ENCODE assay signal across 15 cellular contexts in the genomic region with DNA sequence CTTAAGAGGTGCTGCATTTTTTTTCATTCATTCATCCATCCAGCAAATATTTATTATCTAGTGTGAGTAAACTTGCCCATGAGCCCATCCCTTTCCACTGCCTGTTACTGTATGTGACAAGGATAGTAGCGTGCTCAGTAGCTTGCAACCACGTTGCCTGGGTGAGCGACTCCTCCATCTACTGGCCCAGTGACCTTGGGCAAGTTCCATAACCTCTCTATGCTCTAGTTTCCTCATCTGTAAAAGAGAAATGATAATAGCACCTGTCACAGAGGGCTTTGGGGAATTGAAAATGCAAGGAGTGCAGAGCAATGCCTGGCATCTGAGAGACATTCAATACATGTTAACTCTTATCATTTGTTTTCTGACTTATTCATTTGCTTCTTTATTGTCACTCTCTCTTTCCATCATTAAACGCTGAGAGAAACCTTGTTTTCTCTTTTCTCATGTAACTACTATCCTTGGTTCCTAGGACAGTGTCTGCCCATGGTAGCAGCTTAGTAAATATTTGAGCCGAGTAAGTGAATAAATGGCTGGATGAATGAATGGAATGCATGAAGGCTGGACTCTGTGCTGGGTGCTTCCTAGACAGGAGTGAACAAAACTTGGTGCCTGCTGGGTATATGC. TPM values are rescaled to one million over a fixed set of nuclear protein-coding genes. Genes with fewer than 3 reads are reported as not detected.
A peak's percentile ranks its signal among the peaks of the same experiment; 100 is the strongest.
DNase-seq lines count a peak whose midpoint lies in the region; ATAC-seq and TF ChIP-seq lines count a peak whose summit lies in the region.
"Had no signal": no experiment of that assay in that cellular context is flagged by ENCODE, and none has a peak within 500 bp of the region (broad histone marks: within the 10 kb centered on the region; RNA-seq: fewer than 3 reads in every experiment).

No MANE protein-coding gene starts in this region.

- no peak for TF ChIP-seq EP300 in suprapubic skin (IDR thresholded peaks at IDR 0.05)

- in situ Hi-C loops in G401 (cut with HindIII; ENCODE audit: low sequenced_read_pairs), result no loop called here

- 87% methylated on average over 5 of the region's 5 CpGs for WGBS in suprapubic skin

- H3K9me3 ChIP-seq in WERI-Rb-1 (ENCODE audit: severe bottlenecking), result no peaks in the 10 kb centered on the region
- no peaks in the 10 kb centered on the region for H3K9me3 ChIP-seq in suprapubic skin
- H3K9me3 ChIP-seq: uterus had no signal

- H3K4me1 ChIP-seq in suprapubic skin, result peaks cover 34% of the 10 kb centered on the region
- H3K4me1 ChIP-seq: foreskin keratinocyte had no signal

- H3K27me3 ChIP-seq in WERI-Rb-1 (ENCODE audit: insufficient read depth, low read depth, severe bottlenecking), result no peaks in the 10 kb centered on the region
- no peaks in the 10 kb centered on the region for H3K27me3 ChIP-seq in H7 (ENCODE audit: control insufficient read depth, insufficient read depth, low read length)
- H3K27me3 ChIP-seq in suprapubic skin, result no peaks in the 10 kb centered on the region
- H3K27me3 ChIP-seq: foreskin keratinocyte, uterus had no signal

- TF ChIP-seq POLR2A in suprapubic skin (IDR thresholded peaks at IDR 0.05), result no peak

- H3K4me3 ChIP-seq in WERI-Rb-1 (ENCODE audit: low read depth, low read length) (peak overlapping the region; percentile 21; the same call in 1 of the 2 replicates), H7 (ENCODE audit: insufficient read depth, low read depth, low read length) (no peak overlapping the region), suprapubic skin (no peak overlapping the region)
- H3K4me3 ChIP-seq: uterus had no signal

- H3K27ac ChIP-seq in WERI-Rb-1 (peak overlapping the region; percentile 86), suprapubic skin (no peak overlapping the region)
- H3K27ac ChIP-seq: foreskin keratinocyte, uterus had no signal

- DNase-seq in G401 (ENCODE audit: low spot score) (peak; percentile 14), WERI-Rb-1 (peak; percentile 16), H7 (no peak), suprapubic skin (ENCODE audit: low spot score in 2 of 2) (no peak)
- no peak for DNase-seq in activated naive CD4-positive, alpha-beta T cell treated with anti-CD3 and anti-CD28 coated beads, Interleukin-2, amount 50 U/mL, for 16 hours
- no peak for DNase-seq in stimulated activated CD4-positive, alpha-beta T cell treated with anti-CD3 and anti-CD28 coated beads, Interleukin-4, amount 100 ng/mL, for 24 hours
- DNase-seq: DMS153; effector CD8-positive, alpha-beta T cell; foreskin keratinocyte; KG1; NCI-H1930; uterus had no signal

- H3K36me3 ChIP-seq in WERI-Rb-1, result peaks cover 37% of the 10 kb centered on the region
- H3K36me3 ChIP-seq in H7 (replicated peaks; ENCODE audit: control insufficient read depth, insufficient read depth, low read length), result no peaks in the 10 kb centered on the region
- H3K36me3 ChIP-seq in suprapubic skin, result no peaks in the 10 kb centered on the region
- H3K36me3 ChIP-seq: uterus had no signal

- peak; percentile 42 for ATAC-seq in GM19463 (IDR thresholded peaks at IDR 0.05; ENCODE audit: unreplicated experiment)
- peak; percentile 59 for ATAC-seq in HG02885 (IDR thresholded peaks at IDR 0.05; ENCODE audit: poor library complexity, unreplicated experiment)
- ATAC-seq: foreskin keratinocyte, SK-N-SH treated with all-trans-retinoic acid at 6 μM for 48 hours had no signal

- TF ChIP-seq CTCF in WERI-Rb-1 (IDR thresholded peaks at IDR 0.05; ENCODE audit: low read depth, low read length) (no peak), suprapubic skin (IDR thresholded peaks at IDR 0.05) (no peak)

RNA-seq across cellular contexts. Expression of a gene that starts 19.9 kb away (rescaled TPM):
- total RNA-seq in G401 (2014; rRNA removed; shearing (Covaris generic)), result 0.12 and 0.85 TPM in 2 replicates
- total RNA-seq in H7 (2014; rRNA removed; shearing (Covaris generic)), result 3.2 and 6.2 TPM in 2 replicates
- total RNA-seq in suprapubic skin, result 10 to 100 TPM; 29.1 to 44.7 (median 34.9) TPM

Comparison
In these comparisons a context has a peak if more than half of its experiments do, and no peak if none do; other contexts are left out.
1. DNase-seq: peak in G401 (single experiment) and WERI-Rb-1 (single experiment); none in activated naive CD4-positive, alpha-beta T cell treated with anti-CD3 and anti-CD28 coated beads, Interleukin-2, amount 50 U/mL, for 16 hours (single experiment), H7 (single experiment), stimulated activated CD4-positive, alpha-beta T cell treated with anti-CD3 and anti-CD28 coated beads, Interleukin-4, amount 100 ng/mL, for 24 hours (single experiment) and suprapubic skin (0 of 2).